ENCODE assay signal across 16 cellular contexts in genomic region chr1:10419351-10419750, GRCh38. TPM values are rescaled to one million over a fixed set of nuclear protein-coding genes. Genes with fewer than 3 reads are reported as not detected.
"Had no signal": no experiment of that assay in that cellular context is flagged by ENCODE, and none has a peak within 500 bp of the region (broad histone marks: within the 10 kb centered on the region; RNA-seq: fewer than 3 reads in every experiment).

No MANE protein-coding gene starts in this region.

- H3K27me3 Mint-ChIP-seq: activated CD4-positive, alpha-beta T cell treated with anti-CD3 and anti-CD28 coated beads for 36 hours; activated CD8-positive, alpha-beta T cell treated with anti-CD3 and anti-CD28 coated beads for 36 hours; naive B cell had no signal

- H3K4me3 Mint-ChIP-seq: activated CD4-positive, alpha-beta T cell treated with anti-CD3 and anti-CD28 coated beads for 36 hours; activated CD8-positive, alpha-beta T cell treated with anti-CD3 and anti-CD28 coated beads for 36 hours; activated T-cell treated with anti-CD3 and anti-CD28 coated beads, Interleukin-2, amount 50 U/mL, for 72 hours; naive B cell had no signal

- H3K27ac ChIP-seq: hepatocyte, upper lobe of left lung had no signal

- H3K27ac Mint-ChIP-seq: activated CD4-positive, alpha-beta T cell treated with anti-CD3 and anti-CD28 coated beads for 36 hours; activated T-cell treated with anti-CD3 and anti-CD28 coated beads, Interleukin-2, amount 50 U/mL, for 72 hours had no signal

- DNase-seq: activated CD4-positive, alpha-beta T cell treated with anti-CD3 and anti-CD28 coated beads for 36 hours; activated CD8-positive, alpha-beta memory T cell treated with anti-CD3 and anti-CD28 coated beads, Interleukin-2, amount 50 U/mL, for 48 hours; activated CD8-positive, alpha-beta T cell treated with anti-CD3 and anti-CD28 coated beads for 36 hours; activated gamma-delta T cell treated with Interleukin-2 at 50 U/mL for 16 hours; activated T-cell treated with anti-CD3 and anti-CD28 coated beads, Interleukin-2, amount 50 U/mL, for 72 hours; aorta; islet precursor cell; mammary epithelial cell; naive B cell; stimulated activated CD4-positive, alpha-beta T cell treated with anti-CD3 and anti-CD28 coated beads, Interleukin-15, amount 100 ng/mL, for 24 hours; stimulated activated CD4-positive, alpha-beta T cell treated with anti-CD3 and anti-CD28 coated beads, Interleukin-4, amount 100 ng/mL, for 1 hour; stimulated activated naive CD4-positive, alpha-beta T cell treated with Interleukin-2 at 50 U/mL for 16 hours had no signal

- H3K27me3 ChIP-seq: hepatocyte, upper lobe of left lung had no signal

- H3K4me3 ChIP-seq: hepatocyte, upper lobe of left lung had no signal

- H3K9me3 ChIP-seq: upper lobe of left lung had no signal

- H3K9me3 Mint-ChIP-seq: activated CD8-positive, alpha-beta T cell treated with anti-CD3 and anti-CD28 coated beads for 36 hours; activated T-cell treated with anti-CD3 and anti-CD28 coated beads, Interleukin-2, amount 50 U/mL, for 72 hours; naive B cell had no signal

- ATAC-seq: activated CD4-positive, alpha-beta T cell treated with anti-CD3 and anti-CD28 coated beads for 36 hours; activated CD8-positive, alpha-beta T cell treated with anti-CD3 and anti-CD28 coated beads for 36 hours; activated T-cell treated with anti-CD3 and anti-CD28 coated beads, Interleukin-2, amount 50 U/mL, for 72 hours had no signal

RNA-seq across cellular contexts. Expression of gene CORT, which starts 30.5 kb away (rescaled TPM):
- total RNA-seq: epithelial cell of proximal tubule, left lobe of liver had no signal
- polyA plus RNA-seq: aorta had no signal
